19 cellular contexts compared by ENCODE assay signal in genomic region chr2:240482141-240482540, GRCh38. TPM values are rescaled to one million over a fixed set of nuclear protein-coding genes. Genes with fewer than 3 reads are reported as not detected.
DNase-seq lines count a peak whose midpoint lies in the region; ATAC-seq and TF ChIP-seq lines count a peak whose summit lies in the region.
"Had no signal": no experiment of that assay in that cellular context is flagged by ENCODE, and none has a peak within 500 bp of the region (broad histone marks: within the 10 kb centered on the region; RNA-seq: fewer than 3 reads in every experiment).

No MANE protein-coding gene starts in this region.

- TF ChIP-seq CTCF in omental fat pad (IDR thresholded peaks at IDR 0.05) = no peak

- DNase-seq in activated CD4-positive, alpha-beta T cell treated with anti-CD3 and anti-CD28 coated beads for 1 hour = peak; percentile 6
- DNase-seq in activated CD4-positive, alpha-beta T cell treated with anti-CD3 and anti-CD28 coated beads for 4 hours = no peak
- peak; percentile 1 for DNase-seq in stimulated activated CD4-positive, alpha-beta T cell treated with anti-CD3 and anti-CD28 coated beads, Interleukin-4, amount 100 ng/mL, for 24 hours
- no peak for DNase-seq in stimulated activated CD4-positive, alpha-beta T cell treated with anti-CD3 and anti-CD28 coated beads, Interleukin-4, amount 100 ng/mL, for 1 hour
- DNase-seq in omental fat pad (ENCODE audit: low spot score) (peak; percentile 14), NCI-H2081 treated with DMSO at 0.1 percent for 48 hours (lab: John Stamatoyannopoulos, UW) (no peak), NCI-H82 (lab: John Stamatoyannopoulos, UW) (no peak)
- DNase-seq: 8988T; activated CD4-positive, alpha-beta T cell treated with anti-CD3 and anti-CD28 coated beads, Interleukin-2, amount 50 U/mL, for 48 hours; activated naive CD4-positive, alpha-beta T cell treated with anti-CD3 and anti-CD28 coated beads for 36 hours; CD4-positive, CD25-positive, alpha-beta regulatory T cell; mammary epithelial cell; NCI-H1436 treated with DMSO at 0.1 percent for 48 hours; NCI-H446 treated with DMSO at 0.1 percent for 48 hours; sigmoid colon; stimulated activated naive CD8-positive, alpha-beta T cell treated with anti-CD3 and anti-CD28 coated beads, Interleukin-15, Interleukin-2, amounts not matched to agents 100 U/mL and 50 U/mL, for 24 hours; testis; uterus had no signal

- ATAC-seq in omental fat pad (ENCODE audit: low FRiP score) (no peak), HG02623 (IDR thresholded peaks at IDR 0.05; ENCODE audit: unreplicated experiment) (no peak)
- ATAC-seq: stimulated activated naive CD8-positive, alpha-beta T cell treated with anti-CD3 and anti-CD28 coated beads, Interleukin-15, Interleukin-2, amounts not matched to agents 100 U/mL and 50 U/mL, for 24 hours had no signal

RNA-seq across cellular contexts. Expression of gene GPC1, which starts 46.7 kb away (rescaled TPM):
- total RNA-seq in omental fat pad = 10 to 100 TPM; 33.6 to 91.4 (median 39.5) TPM

Comparison
In these comparisons a context has a peak if more than half of its experiments do, and no peak if none do; other contexts are left out.
1. DNase-seq: peak in activated CD4-positive, alpha-beta T cell treated with anti-CD3 and anti-CD28 coated beads for 1 hour (single experiment), stimulated activated CD4-positive, alpha-beta T cell treated with anti-CD3 and anti-CD28 coated beads, Interleukin-4, amount 100 ng/mL, for 24 hours (single experiment) and omental fat pad (single experiment); none in activated CD4-positive, alpha-beta T cell treated with anti-CD3 and anti-CD28 coated beads for 4 hours (0 of 2), stimulated activated CD4-positive, alpha-beta T cell treated with anti-CD3 and anti-CD28 coated beads, Interleukin-4, amount 100 ng/mL, for 1 hour (single experiment), NCI-H2081 treated with DMSO at 0.1 percent for 48 hours (single experiment) and NCI-H82 (single experiment).